Comparison of ENCODE assay signal across 8 cellular contexts in genomic region chr3:48655586-48655985, GRCh38. TPM values are rescaled to one million over a fixed set of nuclear protein-coding genes. Genes with fewer than 3 reads are reported as not detected.
DNase-seq lines count a peak whose midpoint lies in the region; ATAC-seq and TF ChIP-seq lines count a peak whose summit lies in the region.

No MANE protein-coding gene starts in this region.

- no peak overlapping the region for H4K5ac ChIP-seq in mesendoderm (ENCODE audit: low read length)

- H3K4me2 ChIP-seq in OCI-LY1 (ENCODE audit: low read length), result peak overlapping the region; percentile 60
- H3K4me2 ChIP-seq in mesendoderm (ENCODE audit: low read length), result no peak overlapping the region

- H2BK15ac ChIP-seq in mesendoderm (replicated peaks; ENCODE audit: low read depth), result no peak overlapping the region

- peak; percentile 58 for ATAC-seq in activated naive CD8-positive, alpha-beta T cell treated with anti-CD3 and anti-CD28 coated beads, Interleukin-2, amount 10 ng/mL, durations not matched to agents 7 days and 5 days (ENCODE audit: low read depth)
- ATAC-seq in stimulated activated naive CD8-positive, alpha-beta T cell treated with anti-CD3 and anti-CD28 coated beads, Interleukin-15, amount 100 ng/mL, for 72 hours, result peak; percentile 53

- peak; percentile 69 for DNase-seq in activated naive CD8-positive, alpha-beta T cell treated with anti-CD3 and anti-CD28 coated beads, Interleukin-2, amount 10 ng/mL, durations not matched to agents 7 days and 5 days
- DNase-seq in mesendoderm (no peak), BE2C (no peak), medulla oblongata (ENCODE audit: extremely low spot score) (no peak), NCI-H1048 (lab: John Stamatoyannopoulos, UW) (no peak), cerebellar cortex (ENCODE audit: low spot score) (no peak)
- DNase-seq in stimulated activated naive CD8-positive, alpha-beta T cell treated with anti-CD3 and anti-CD28 coated beads, Interleukin-15, amount 100 ng/mL, for 72 hours, result peak; percentile 46 to 68

- H3K56ac ChIP-seq in mesendoderm (ENCODE audit: low read length), result peak overlapping the region; percentile 84

- H4K20me1 ChIP-seq in OCI-LY1 (ENCODE audit: insufficient read depth, low read length), result no peaks in the 10 kb centered on the region

- POLR2A ChIA-PET in activated naive CD8-positive, alpha-beta T cell treated with anti-CD3 and anti-CD28 coated beads, Interleukin-2, amount 10 ng/mL, durations not matched to agents 7 days and 5 days (lab: Charles Lee), result interaction anchor here (2.4 kb wide), 1 partner anchor 20 kb away, joined by 7 read pairs; the partner anchor contains the start of gene SLC26A6

- H3K79me2 ChIP-seq in OCI-LY1 (ENCODE audit: insufficient read depth, low read length) (no peaks in the 10 kb centered on the region), mesendoderm (ENCODE audit: control insufficient read depth, insufficient read depth, low read length) (no peaks in the 10 kb centered on the region)

- H3K18ac ChIP-seq in mesendoderm (ENCODE audit: low read length), result no peak overlapping the region

- peak overlapping the region; percentile 86 for H3K27ac Mint-ChIP-seq in activated naive CD8-positive, alpha-beta T cell treated with anti-CD3 and anti-CD28 coated beads, Interleukin-2, amount 10 ng/mL, durations not matched to agents 7 days and 5 days
- H3K27ac Mint-ChIP-seq in stimulated activated naive CD8-positive, alpha-beta T cell treated with anti-CD3 and anti-CD28 coated beads, Interleukin-15, amount 100 ng/mL, for 72 hours, result peak overlapping the region; percentile 71 to 85

- H3K36me3 ChIP-seq in OCI-LY1 (ENCODE audit: insufficient read depth, low read length), result no peaks in the 10 kb centered on the region
- no peaks in the 10 kb centered on the region for H3K36me3 ChIP-seq in mesendoderm (ENCODE audit: control insufficient read depth, insufficient read depth, low read length)
- H3K36me3 ChIP-seq in BE2C, result peaks cover 36% of the 10 kb centered on the region

- no peak overlapping the region for H2AK5ac ChIP-seq in mesendoderm (ENCODE audit: low read length)

- H3K79me1 ChIP-seq in mesendoderm (ENCODE audit: low read length), result no peaks in the 10 kb centered on the region

- WGBS in mesendoderm (ENCODE audit: extremely low coverage, insufficient coverage, low lambda C conversion rate), result no CpG with 5 or more reads among the region's 27 CpGs

- H3K27me3 Mint-ChIP-seq in activated naive CD8-positive, alpha-beta T cell treated with anti-CD3 and anti-CD28 coated beads, Interleukin-2, amount 10 ng/mL, durations not matched to agents 7 days and 5 days, result peaks cover 4% of the 10 kb centered on the region
- H3K27me3 Mint-ChIP-seq in stimulated activated naive CD8-positive, alpha-beta T cell treated with anti-CD3 and anti-CD28 coated beads, Interleukin-15, amount 100 ng/mL, for 72 hours, result peaks cover 11% of the 10 kb centered on the region

- no peak overlapping the region for H3K23ac ChIP-seq in mesendoderm (ENCODE audit: low read length)

- no peak overlapping the region for H3K4ac ChIP-seq in mesendoderm (ENCODE audit: low read depth, low read length)

- H3K9me3 ChIP-seq in OCI-LY1 (ENCODE audit: low read length), result no peaks in the 10 kb centered on the region
- H3K9me3 ChIP-seq in BE2C, result no peaks in the 10 kb centered on the region

- H2AFZ ChIP-seq in OCI-LY1 (ENCODE audit: low read length), result no peak overlapping the region

- peak overlapping the region; percentile 56 for H3K9ac ChIP-seq in OCI-LY1 (ENCODE audit: low read length)
- peak overlapping the region; percentile 63 for H3K9ac ChIP-seq in mesendoderm (ENCODE audit: low read length)

- no peaks in the 10 kb centered on the region for H3F3A ChIP-seq in OCI-LY1 (ENCODE audit: insufficient read depth, low read length)

- no peaks in the 10 kb centered on the region for H3K9me3 Mint-ChIP-seq in activated naive CD8-positive, alpha-beta T cell treated with anti-CD3 and anti-CD28 coated beads, Interleukin-2, amount 10 ng/mL, durations not matched to agents 7 days and 5 days
- no peaks in the 10 kb centered on the region for H3K9me3 Mint-ChIP-seq in stimulated activated naive CD8-positive, alpha-beta T cell treated with anti-CD3 and anti-CD28 coated beads, Interleukin-15, amount 100 ng/mL, for 72 hours

- H3K4me3 ChIP-seq in OCI-LY1 (ENCODE audit: low read depth, low read length, poor library complexity, severe bottlenecking) (peak overlapping the region; percentile 59), mesendoderm (ENCODE audit: low read length) (no peak overlapping the region), BE2C (ENCODE audit: low read depth, low read length) (no peak overlapping the region)

- no peaks in the 10 kb centered on the region for H3K9me2 ChIP-seq in OCI-LY1 (ENCODE audit: low read depth, low read length)

- TF ChIP-seq CTCF in OCI-LY1 (IDR thresholded peaks at IDR 0.05; ENCODE audit: low read length) (no peak), BE2C (IDR thresholded peaks at IDR 0.05; ENCODE audit: low read depth, low read length) (no peak)

- H2BK5ac ChIP-seq in mesendoderm (ENCODE audit: low read length), result no peak overlapping the region

- H2BK120ac ChIP-seq in mesendoderm (ENCODE audit: low read depth, low read length), result no peak overlapping the region

- peaks cover 12% of the 10 kb centered on the region for H3K4me1 Mint-ChIP-seq in activated naive CD8-positive, alpha-beta T cell treated with anti-CD3 and anti-CD28 coated beads, Interleukin-2, amount 10 ng/mL, durations not matched to agents 7 days and 5 days
- H3K4me1 Mint-ChIP-seq in stimulated activated naive CD8-positive, alpha-beta T cell treated with anti-CD3 and anti-CD28 coated beads, Interleukin-15, amount 100 ng/mL, for 72 hours, result peaks cover 32% of the 10 kb centered on the region

- H3K27me3 ChIP-seq in OCI-LY1 (ENCODE audit: insufficient read depth, low read length) (no peaks in the 10 kb centered on the region), mesendoderm (ENCODE audit: insufficient read depth, low read length, poor library complexity) (no peaks in the 10 kb centered on the region), BE2C (no peaks in the 10 kb centered on the region)

- H3K4me1 ChIP-seq in OCI-LY1 (ENCODE audit: insufficient read depth, low read length, severe bottlenecking) (peaks cover 16% of the 10 kb centered on the region), mesendoderm (ENCODE audit: control insufficient read depth, low read depth, low read length) (peaks cover 6% of the 10 kb centered on the region), BE2C (no peaks in the 10 kb centered on the region)

- peaks cover 9% of the 10 kb centered on the region for H3K36me3 Mint-ChIP-seq in activated naive CD8-positive, alpha-beta T cell treated with anti-CD3 and anti-CD28 coated beads, Interleukin-2, amount 10 ng/mL, durations not matched to agents 7 days and 5 days

- H3K4me3 Mint-ChIP-seq in activated naive CD8-positive, alpha-beta T cell treated with anti-CD3 and anti-CD28 coated beads, Interleukin-2, amount 10 ng/mL, durations not matched to agents 7 days and 5 days, result peak overlapping the region; percentile 79
- peak overlapping the region; percentile 82 to 90 for H3K4me3 Mint-ChIP-seq in stimulated activated naive CD8-positive, alpha-beta T cell treated with anti-CD3 and anti-CD28 coated beads, Interleukin-15, amount 100 ng/mL, for 72 hours

- H4K8ac ChIP-seq in mesendoderm (ENCODE audit: low read depth, low read length), result no peak overlapping the region

- H3K27ac ChIP-seq in OCI-LY1 (ENCODE audit: low read depth, low read length, poor library complexity, severe bottlenecking) (peak overlapping the region; percentile 22), mesendoderm (ENCODE audit: low read depth, low read length) (no peak overlapping the region)

RNA-seq across cellular contexts. Expression of gene CELSR3, which starts 7.1 kb away (rescaled TPM):
- 10 to 100 TPM; 15.6 to 16.2 TPM for total RNA-seq in activated naive CD8-positive, alpha-beta T cell treated with anti-CD3 and anti-CD28 coated beads, Interleukin-2, amount 10 ng/mL, durations not matched to agents 7 days and 5 days
- 3.4 TPM for polyA plus RNA-seq in mesendoderm (2013, experiment 1 of 2)
- polyA plus RNA-seq in mesendoderm (2013, experiment 2 of 2), result 3.5 TPM
- 50.3 TPM for polyA plus RNA-seq in BE2C (2012; ENCODE audit: insufficient read depth, insufficient read length, low read depth)

RNA-seq across cellular contexts. Expression of gene SLC26A6, which starts 20.3 kb away (rescaled TPM):
- total RNA-seq in activated naive CD8-positive, alpha-beta T cell treated with anti-CD3 and anti-CD28 coated beads, Interleukin-2, amount 10 ng/mL, durations not matched to agents 7 days and 5 days, result 10 to 100 TPM; 54.4 to 54.7 TPM
- polyA plus RNA-seq in mesendoderm (2013, experiment 1 of 2), result 17.6 TPM
- polyA plus RNA-seq in mesendoderm (2013, experiment 2 of 2), result 18.6 TPM
- 14.0 TPM for polyA plus RNA-seq in BE2C (2012; ENCODE audit: insufficient read depth, insufficient read length, low read depth)

RNA-seq across cellular contexts. Expression of gene NCKIPSD, which starts 30.1 kb away (rescaled TPM):
- total RNA-seq in activated naive CD8-positive, alpha-beta T cell treated with anti-CD3 and anti-CD28 coated beads, Interleukin-2, amount 10 ng/mL, durations not matched to agents 7 days and 5 days, result 10 to 100 TPM; 46.9 to 48.7 TPM
- polyA plus RNA-seq in mesendoderm (2013, experiment 1 of 2), result 18.1 TPM
- polyA plus RNA-seq in mesendoderm (2013, experiment 2 of 2), result 18.7 TPM
- polyA plus RNA-seq in BE2C (2012; ENCODE audit: insufficient read depth, insufficient read length, low read depth), result 28.5 TPM

RNA-seq across cellular contexts. Expression of gene TMEM89, which starts 34.0 kb away (rescaled TPM):
- total RNA-seq in activated naive CD8-positive, alpha-beta T cell treated with anti-CD3 and anti-CD28 coated beads, Interleukin-2, amount 10 ng/mL, durations not matched to agents 7 days and 5 days, result not detected
- 0.08 TPM for polyA plus RNA-seq in mesendoderm (2013, experiment 1 of 2)
- 0.21 TPM for polyA plus RNA-seq in mesendoderm (2013, experiment 2 of 2)
- not detected for polyA plus RNA-seq in BE2C (2012; ENCODE audit: insufficient read depth, insufficient read length, low read depth)

RNA-seq across cellular contexts. Expression of gene UQCRC1, which starts 46.1 kb away (rescaled TPM):
- total RNA-seq in activated naive CD8-positive, alpha-beta T cell treated with anti-CD3 and anti-CD28 coated beads, Interleukin-2, amount 10 ng/mL, durations not matched to agents 7 days and 5 days, result 100 to 1,000 TPM; 144 to 148 TPM
- 146 TPM for polyA plus RNA-seq in mesendoderm (2013, experiment 1 of 2)
- polyA plus RNA-seq in mesendoderm (2013, experiment 2 of 2), result 152 TPM
- polyA plus RNA-seq in BE2C (2012; ENCODE audit: insufficient read depth, insufficient read length, low read depth), result 332 TPM

Comparison
In these comparisons a context has a peak if more than half of its experiments do, and no peak if none do; other contexts are left out.
1. DNase-seq: peak in activated naive CD8-positive, alpha-beta T cell treated with anti-CD3 and anti-CD28 coated beads, Interleukin-2, amount 10 ng/mL, durations not matched to agents 7 days and 5 days (single experiment) and stimulated activated naive CD8-positive, alpha-beta T cell treated with anti-CD3 and anti-CD28 coated beads, Interleukin-15, amount 100 ng/mL, for 72 hours (2 of 2); none in mesendoderm (single experiment), BE2C (single experiment), medulla oblongata (single experiment), NCI-H1048 (single experiment) and cerebellar cortex (single experiment).